2 cellular contexts compared by ENCODE assay signal in the genomic region with DNA sequence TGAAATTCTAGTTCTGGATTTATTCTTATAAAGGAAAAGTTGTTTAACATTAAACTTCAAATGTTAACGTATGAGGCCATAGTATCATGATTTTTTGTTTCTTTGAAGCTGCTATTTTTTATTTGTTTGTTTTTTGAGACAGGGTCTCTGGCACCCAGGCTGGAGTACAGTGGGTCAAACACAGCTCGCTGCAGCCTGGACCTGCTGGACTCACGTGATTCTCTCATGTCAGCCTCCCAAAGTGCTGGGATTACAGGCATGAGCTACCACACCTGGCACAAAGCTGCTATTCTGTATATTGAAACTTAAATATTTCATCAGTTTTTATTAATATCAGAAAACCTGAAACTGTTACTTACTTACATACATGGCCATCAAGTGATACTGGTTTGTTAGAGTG.
TF ChIP-seq lines count a peak whose summit lies in the region.

No MANE protein-coding gene starts in this region.

TF ChIP-seq in GM23338, 12 proteins besides CTCF, POLR2A, EP300 and RAD21 (continued from another document):
- TF ChIP-seq, protein P1, sequence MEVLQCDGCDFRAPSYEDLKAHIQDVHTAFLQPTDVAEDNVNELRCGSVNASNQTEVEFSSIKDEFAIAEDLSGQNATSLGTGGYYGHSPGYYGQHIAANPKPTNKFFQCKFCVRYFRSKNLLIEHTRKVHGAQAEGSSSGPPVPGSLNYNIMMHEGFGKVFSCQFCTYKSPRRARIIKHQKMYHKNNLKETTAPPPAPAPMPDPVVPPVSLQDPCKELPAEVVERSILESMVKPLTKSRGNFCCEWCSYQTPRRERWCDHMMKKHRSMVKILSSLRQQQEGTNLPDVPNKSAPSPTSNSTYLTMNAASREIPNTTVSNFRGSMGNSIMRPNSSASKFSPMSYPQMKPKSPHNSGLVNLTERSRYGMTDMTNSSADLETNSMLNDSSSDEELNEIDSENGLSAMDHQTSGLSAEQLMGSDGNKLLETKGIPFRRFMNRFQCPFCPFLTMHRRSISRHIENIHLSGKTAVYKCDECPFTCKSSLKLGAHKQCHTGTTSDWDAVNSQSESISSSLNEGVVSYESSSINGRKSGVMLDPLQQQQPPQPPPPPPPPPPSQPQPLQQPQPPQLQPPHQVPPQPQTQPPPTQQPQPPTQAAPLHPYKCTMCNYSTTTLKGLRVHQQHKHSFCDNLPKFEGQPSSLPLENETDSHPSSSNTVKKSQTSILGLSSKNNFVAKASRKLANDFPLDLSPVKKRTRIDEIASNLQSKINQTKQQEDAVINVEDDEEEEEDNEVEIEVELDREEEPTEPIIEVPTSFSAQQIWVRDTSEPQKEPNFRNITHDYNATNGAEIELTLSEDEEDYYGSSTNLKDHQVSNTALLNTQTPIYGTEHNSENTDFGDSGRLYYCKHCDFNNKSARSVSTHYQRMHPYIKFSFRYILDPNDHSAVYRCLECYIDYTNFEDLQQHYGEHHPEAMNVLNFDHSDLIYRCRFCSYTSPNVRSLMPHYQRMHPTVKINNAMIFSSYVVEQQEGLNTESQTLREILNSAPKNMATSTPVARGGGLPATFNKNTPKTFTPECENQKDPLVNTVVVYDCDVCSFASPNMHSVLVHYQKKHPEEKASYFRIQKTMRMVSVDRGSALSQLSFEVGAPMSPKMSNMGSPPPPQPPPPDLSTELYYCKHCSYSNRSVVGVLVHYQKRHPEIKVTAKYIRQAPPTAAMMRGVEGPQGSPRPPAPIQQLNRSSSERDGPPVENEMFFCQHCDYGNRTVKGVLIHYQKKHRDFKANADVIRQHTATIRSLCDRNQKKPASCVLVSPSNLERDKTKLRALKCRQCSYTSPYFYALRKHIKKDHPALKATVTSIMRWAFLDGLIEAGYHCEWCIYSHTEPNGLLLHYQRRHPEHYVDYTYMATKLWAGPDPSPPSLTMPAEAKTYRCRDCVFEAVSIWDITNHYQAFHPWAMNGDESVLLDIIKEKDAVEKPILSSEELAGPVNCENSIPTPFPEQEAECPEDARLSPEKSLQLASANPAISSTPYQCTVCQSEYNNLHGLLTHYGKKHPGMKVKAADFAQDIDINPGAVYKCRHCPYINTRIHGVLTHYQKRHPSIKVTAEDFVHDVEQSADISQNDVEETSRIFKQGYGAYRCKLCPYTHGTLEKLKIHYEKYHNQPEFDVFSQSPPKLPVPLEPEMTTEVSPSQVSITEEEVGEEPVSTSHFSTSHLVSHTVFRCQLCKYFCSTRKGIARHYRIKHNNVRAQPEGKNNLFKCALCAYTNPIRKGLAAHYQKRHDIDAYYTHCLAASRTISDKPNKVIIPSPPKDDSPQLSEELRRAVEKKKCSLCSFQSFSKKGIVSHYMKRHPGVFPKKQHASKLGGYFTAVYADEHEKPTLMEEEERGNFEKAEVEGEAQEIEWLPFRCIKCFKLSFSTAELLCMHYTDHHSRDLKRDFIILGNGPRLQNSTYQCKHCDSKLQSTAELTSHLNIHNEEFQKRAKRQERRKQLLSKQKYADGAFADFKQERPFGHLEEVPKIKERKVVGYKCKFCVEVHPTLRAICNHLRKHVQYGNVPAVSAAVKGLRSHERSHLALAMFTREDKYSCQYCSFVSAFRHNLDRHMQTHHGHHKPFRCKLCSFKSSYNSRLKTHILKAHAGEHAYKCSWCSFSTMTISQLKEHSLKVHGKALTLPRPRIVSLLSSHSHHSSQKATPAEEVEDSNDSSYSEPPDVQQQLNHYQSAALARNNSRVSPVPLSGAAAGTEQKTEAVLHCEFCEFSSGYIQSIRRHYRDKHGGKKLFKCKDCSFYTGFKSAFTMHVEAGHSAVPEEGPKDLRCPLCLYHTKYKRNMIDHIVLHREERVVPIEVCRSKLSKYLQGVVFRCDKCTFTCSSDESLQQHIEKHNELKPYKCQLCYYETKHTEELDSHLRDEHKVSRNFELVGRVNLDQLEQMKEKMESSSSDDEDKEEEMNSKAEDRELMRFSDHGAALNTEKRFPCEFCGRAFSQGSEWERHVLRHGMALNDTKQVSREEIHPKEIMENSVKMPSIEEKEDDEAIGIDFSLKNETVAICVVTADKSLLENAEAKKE (CRISPR knock-in tag; IDR thresholded peaks at IDR 0.05), result no peak
- no peak for TF ChIP-seq EZH2phosphoT487 (IDR thresholded peaks at IDR 0.05; ENCODE audit: unreplicated experiment)
- TF ChIP-seq JUNB (IDR thresholded peaks at IDR 0.05; ENCODE audit: unreplicated experiment), result no peak
- no peak for TF ChIP-seq NANOG (IDR thresholded peaks at IDR 0.05; ENCODE audit: borderline replicate concordance)

TF ChIP-seq in HepG2, 621 proteins besides CTCF, POLR2A, EP300 and RAD21 (continued from another document):
- TF ChIP-seq, protein P2, sequence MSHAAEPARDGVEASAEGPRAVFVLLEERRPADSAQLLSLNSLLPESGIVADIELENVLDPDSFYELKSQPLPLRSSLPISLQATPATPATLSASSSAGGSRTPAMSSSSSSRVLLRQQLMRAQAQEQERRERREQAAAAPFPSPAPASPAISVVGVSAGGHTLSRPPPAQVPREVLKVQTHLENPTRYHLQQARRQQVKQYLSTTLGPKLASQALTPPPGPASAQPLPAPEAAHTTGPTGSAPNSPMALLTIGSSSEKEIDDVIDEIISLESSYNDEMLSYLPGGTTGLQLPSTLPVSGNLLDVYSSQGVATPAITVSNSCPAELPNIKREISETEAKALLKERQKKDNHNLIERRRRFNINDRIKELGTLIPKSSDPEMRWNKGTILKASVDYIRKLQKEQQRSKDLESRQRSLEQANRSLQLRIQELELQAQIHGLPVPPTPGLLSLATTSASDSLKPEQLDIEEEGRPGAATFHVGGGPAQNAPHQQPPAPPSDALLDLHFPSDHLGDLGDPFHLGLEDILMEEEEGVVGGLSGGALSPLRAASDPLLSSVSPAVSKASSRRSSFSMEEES (CRISPR knock-in tag; IDR thresholded peaks at IDR 0.05), result no peak
- TF ChIP-seq, protein P3, sequence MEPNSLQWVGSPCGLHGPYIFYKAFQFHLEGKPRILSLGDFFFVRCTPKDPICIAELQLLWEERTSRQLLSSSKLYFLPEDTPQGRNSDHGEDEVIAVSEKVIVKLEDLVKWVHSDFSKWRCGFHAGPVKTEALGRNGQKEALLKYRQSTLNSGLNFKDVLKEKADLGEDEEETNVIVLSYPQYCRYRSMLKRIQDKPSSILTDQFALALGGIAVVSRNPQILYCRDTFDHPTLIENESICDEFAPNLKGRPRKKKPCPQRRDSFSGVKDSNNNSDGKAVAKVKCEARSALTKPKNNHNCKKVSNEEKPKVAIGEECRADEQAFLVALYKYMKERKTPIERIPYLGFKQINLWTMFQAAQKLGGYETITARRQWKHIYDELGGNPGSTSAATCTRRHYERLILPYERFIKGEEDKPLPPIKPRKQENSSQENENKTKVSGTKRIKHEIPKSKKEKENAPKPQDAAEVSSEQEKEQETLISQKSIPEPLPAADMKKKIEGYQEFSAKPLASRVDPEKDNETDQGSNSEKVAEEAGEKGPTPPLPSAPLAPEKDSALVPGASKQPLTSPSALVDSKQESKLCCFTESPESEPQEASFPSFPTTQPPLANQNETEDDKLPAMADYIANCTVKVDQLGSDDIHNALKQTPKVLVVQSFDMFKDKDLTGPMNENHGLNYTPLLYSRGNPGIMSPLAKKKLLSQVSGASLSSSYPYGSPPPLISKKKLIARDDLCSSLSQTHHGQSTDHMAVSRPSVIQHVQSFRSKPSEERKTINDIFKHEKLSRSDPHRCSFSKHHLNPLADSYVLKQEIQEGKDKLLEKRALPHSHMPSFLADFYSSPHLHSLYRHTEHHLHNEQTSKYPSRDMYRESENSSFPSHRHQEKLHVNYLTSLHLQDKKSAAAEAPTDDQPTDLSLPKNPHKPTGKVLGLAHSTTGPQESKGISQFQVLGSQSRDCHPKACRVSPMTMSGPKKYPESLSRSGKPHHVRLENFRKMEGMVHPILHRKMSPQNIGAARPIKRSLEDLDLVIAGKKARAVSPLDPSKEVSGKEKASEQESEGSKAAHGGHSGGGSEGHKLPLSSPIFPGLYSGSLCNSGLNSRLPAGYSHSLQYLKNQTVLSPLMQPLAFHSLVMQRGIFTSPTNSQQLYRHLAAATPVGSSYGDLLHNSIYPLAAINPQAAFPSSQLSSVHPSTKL (CRISPR knock-in tag; IDR thresholded peaks at IDR 0.05), result peak; percentile 27; the same call in 1 of the 2 replicates
- TF ChIP-seq, protein P4, sequence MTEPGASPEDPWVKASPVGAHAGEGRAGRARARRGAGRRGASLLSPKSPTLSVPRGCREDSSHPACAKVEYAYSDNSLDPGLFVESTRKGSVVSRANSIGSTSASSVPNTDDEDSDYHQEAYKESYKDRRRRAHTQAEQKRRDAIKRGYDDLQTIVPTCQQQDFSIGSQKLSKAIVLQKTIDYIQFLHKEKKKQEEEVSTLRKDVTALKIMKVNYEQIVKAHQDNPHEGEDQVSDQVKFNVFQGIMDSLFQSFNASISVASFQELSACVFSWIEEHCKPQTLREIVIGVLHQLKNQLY (CRISPR knock-in tag; IDR thresholded peaks at IDR 0.05), result peak; percentile 67; the same call in 1 of the 2 replicates
- TF ChIP-seq, protein P5, sequence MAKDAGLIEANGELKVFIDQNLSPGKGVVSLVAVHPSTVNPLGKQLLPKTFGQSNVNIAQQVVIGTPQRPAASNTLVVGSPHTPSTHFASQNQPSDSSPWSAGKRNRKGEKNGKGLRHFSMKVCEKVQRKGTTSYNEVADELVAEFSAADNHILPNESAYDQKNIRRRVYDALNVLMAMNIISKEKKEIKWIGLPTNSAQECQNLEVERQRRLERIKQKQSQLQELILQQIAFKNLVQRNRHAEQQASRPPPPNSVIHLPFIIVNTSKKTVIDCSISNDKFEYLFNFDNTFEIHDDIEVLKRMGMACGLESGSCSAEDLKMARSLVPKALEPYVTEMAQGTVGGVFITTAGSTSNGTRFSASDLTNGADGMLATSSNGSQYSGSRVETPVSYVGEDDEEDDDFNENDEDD (CRISPR knock-in tag; IDR thresholded peaks at IDR 0.05; ENCODE audit: borderline replicate concordance), result no peak
